14 cellular contexts compared by ENCODE assay signal in genomic region chr9:137252555-137253506, GRCh38. TPM values are rescaled to one million over a fixed set of nuclear protein-coding genes. Genes with fewer than 3 reads are reported as not detected.
A peak's percentile ranks its signal among the peaks of the same experiment; 100 is the strongest.
DNase-seq lines count a peak whose midpoint lies in the region; ATAC-seq and FAIRE-seq lines count a peak whose summit lies in the region.
"Had no signal": no experiment of that assay in that cellular context is flagged by ENCODE, and none has a peak within 500 bp of the region (broad histone marks: within the 10 kb centered on the region; RNA-seq: fewer than 3 reads in every experiment).

No MANE protein-coding gene starts in this region.

- 44 to 70% (median 62%) methylated on average over 28 to 35 of the region's 35 CpGs for WGBS in small intestine, 3 donors

- no peak for FAIRE-seq in small intestine (lab: Jason Lieb, UNC)

- H3K9me3 ChIP-seq in T-helper 17 cell (ENCODE audit: control insufficient read depth, low read length, poor library complexity, severe bottlenecking), result no peaks in the 10 kb centered on the region
- H3K9me3 ChIP-seq in small intestine (ENCODE audit: control insufficient read depth, low read depth), result no peaks in the 10 kb centered on the region

- no peak overlapping the region for H3K4me3 Mint-ChIP-seq in activated naive CD8-positive, alpha-beta T cell treated with anti-CD3 and anti-CD28 coated beads, Interleukin-2, amount 10 ng/mL, durations not matched to agents 7 days and 5 days
- H3K4me3 Mint-ChIP-seq in activated naive CD8-positive, alpha-beta T cell treated with anti-CD3 and anti-CD28 coated beads, Interleukin-2, amount 50 U/mL, for 24 hours, result no peak overlapping the region
- peak overlapping the region; percentile 12 for H3K4me3 Mint-ChIP-seq in T-helper 17 cell
- H3K4me3 Mint-ChIP-seq: stimulated activated naive CD8-positive, alpha-beta T cell treated with anti-CD3 and anti-CD28 coated beads, Interleukin-15, Interleukin-2, amounts not matched to agents 100 ng/mL and 50 ng/mL, for 24 hours had no signal

- no peaks in the 10 kb centered on the region for H3K36me3 ChIP-seq in small intestine (ENCODE audit: control insufficient read depth in 2 of 2, insufficient read depth in 2 of 2, low read length in 2 of 2)

- H3K4me1 ChIP-seq in small intestine (ENCODE audit: control insufficient read depth in 2 of 2, insufficient read depth in 1 of 2, low read depth in 1 of 2, low read length in 1 of 2), result peaks cover 8% of the 10 kb centered on the region in 2 donors

- H3K4me1 Mint-ChIP-seq in activated naive CD8-positive, alpha-beta T cell treated with anti-CD3 and anti-CD28 coated beads, Interleukin-2, amount 10 ng/mL, durations not matched to agents 7 days and 5 days, result peaks cover 5% of the 10 kb centered on the region
- peaks cover 13% of the 10 kb centered on the region for H3K4me1 Mint-ChIP-seq in activated naive CD8-positive, alpha-beta T cell treated with anti-CD3 and anti-CD28 coated beads, Interleukin-2, amount 50 U/mL, for 24 hours
- peaks cover 10% of the 10 kb centered on the region for H3K4me1 Mint-ChIP-seq in T-helper 17 cell

- no peak for ATAC-seq in activated naive CD8-positive, alpha-beta T cell treated with anti-CD3 and anti-CD28 coated beads, Interleukin-2, amount 10 ng/mL, durations not matched to agents 7 days and 5 days (ENCODE audit: low read depth)
- no peak for ATAC-seq in activated naive CD8-positive, alpha-beta T cell treated with anti-CD3 and anti-CD28 coated beads, Interleukin-2, amount 50 U/mL, for 24 hours
- no peak for ATAC-seq in T-helper 17 cell
- ATAC-seq in GM18909 (IDR thresholded peaks at IDR 0.05; ENCODE audit: poor library complexity, unreplicated experiment), result no peak

- POLR2A ChIA-PET in activated naive CD8-positive, alpha-beta T cell treated with anti-CD3 and anti-CD28 coated beads, Interleukin-2, amount 10 ng/mL, durations not matched to agents 7 days and 5 days (lab: Charles Lee), result interaction anchor here (2.0 to 7.2 kb wide), 2 partner anchors 10 to 29 kb away, joined by 9 to 171 read pairs; partner anchors contain the start of genes CYSRT1, RNF208 and TUBB4B

- DNase-seq in activated naive CD8-positive, alpha-beta T cell treated with anti-CD3 and anti-CD28 coated beads, Interleukin-2, amount 10 ng/mL, durations not matched to agents 7 days and 5 days, result peak; percentile 32
- DNase-seq in activated naive CD8-positive, alpha-beta T cell treated with anti-CD3 and anti-CD28 coated beads, Interleukin-2, amount 50 U/mL, for 24 hours, result no peak
- DNase-seq in T-helper 17 cell (no peak), small intestine (peak; percentile 60), caudate nucleus (lab: John Stamatoyannopoulos, UW) (no peak)
- DNase-seq: activated CD4-positive, alpha-beta memory T cell treated with anti-CD3 and anti-CD28 coated beads for 36 hours; AML-193; GDM1; KBM-7; kidney glomerular epithelial cell; RPMI8226; T1000 had no signal

- H3K27ac Mint-ChIP-seq in activated naive CD8-positive, alpha-beta T cell treated with anti-CD3 and anti-CD28 coated beads, Interleukin-2, amount 10 ng/mL, durations not matched to agents 7 days and 5 days, result no peak overlapping the region
- no peak overlapping the region for H3K27ac Mint-ChIP-seq in activated naive CD8-positive, alpha-beta T cell treated with anti-CD3 and anti-CD28 coated beads, Interleukin-2, amount 50 U/mL, for 24 hours
- no peak overlapping the region for H3K27ac Mint-ChIP-seq in T-helper 17 cell
- H3K27ac Mint-ChIP-seq: activated CD4-positive, alpha-beta memory T cell treated with anti-CD3 and anti-CD28 coated beads for 36 hours; stimulated activated naive CD8-positive, alpha-beta T cell treated with anti-CD3 and anti-CD28 coated beads, Interleukin-15, Interleukin-2, amounts not matched to agents 100 ng/mL and 50 ng/mL, for 24 hours had no signal

- H3K27me3 ChIP-seq in small intestine (ENCODE audit: control insufficient read depth in 2 of 2, insufficient read depth in 2 of 2, low read length in 2 of 2), result no peaks in the 10 kb centered on the region

- no peaks in the 10 kb centered on the region for H3K36me3 Mint-ChIP-seq in activated naive CD8-positive, alpha-beta T cell treated with anti-CD3 and anti-CD28 coated beads, Interleukin-2, amount 10 ng/mL, durations not matched to agents 7 days and 5 days
- peaks cover 7% of the 10 kb centered on the region for H3K36me3 Mint-ChIP-seq in activated naive CD8-positive, alpha-beta T cell treated with anti-CD3 and anti-CD28 coated beads, Interleukin-2, amount 50 U/mL, for 24 hours (ENCODE audit: low read depth)
- H3K36me3 Mint-ChIP-seq in T-helper 17 cell (ENCODE audit: low read depth), result no peaks in the 10 kb centered on the region

- no peaks in the 10 kb centered on the region for H3K9me3 Mint-ChIP-seq in activated naive CD8-positive, alpha-beta T cell treated with anti-CD3 and anti-CD28 coated beads, Interleukin-2, amount 10 ng/mL, durations not matched to agents 7 days and 5 days
- H3K9me3 Mint-ChIP-seq in activated naive CD8-positive, alpha-beta T cell treated with anti-CD3 and anti-CD28 coated beads, Interleukin-2, amount 50 U/mL, for 24 hours, result no peaks in the 10 kb centered on the region
- H3K9me3 Mint-ChIP-seq: activated CD4-positive, alpha-beta memory T cell treated with anti-CD3 and anti-CD28 coated beads for 36 hours; stimulated activated naive CD8-positive, alpha-beta T cell treated with anti-CD3 and anti-CD28 coated beads, Interleukin-15, Interleukin-2, amounts not matched to agents 100 ng/mL and 50 ng/mL, for 24 hours had no signal

- no peaks in the 10 kb centered on the region for H3K27me3 Mint-ChIP-seq in activated naive CD8-positive, alpha-beta T cell treated with anti-CD3 and anti-CD28 coated beads, Interleukin-2, amount 10 ng/mL, durations not matched to agents 7 days and 5 days
- H3K27me3 Mint-ChIP-seq in activated naive CD8-positive, alpha-beta T cell treated with anti-CD3 and anti-CD28 coated beads, Interleukin-2, amount 50 U/mL, for 24 hours, result peaks cover 2% of the 10 kb centered on the region
- no peaks in the 10 kb centered on the region for H3K27me3 Mint-ChIP-seq in T-helper 17 cell
- H3K27me3 Mint-ChIP-seq: activated CD4-positive, alpha-beta memory T cell treated with anti-CD3 and anti-CD28 coated beads for 36 hours; stimulated activated naive CD8-positive, alpha-beta T cell treated with anti-CD3 and anti-CD28 coated beads, Interleukin-15, Interleukin-2, amounts not matched to agents 100 ng/mL and 50 ng/mL, for 24 hours had no signal

- no peak overlapping the region for H3K4me3 ChIP-seq in small intestine (ENCODE audit: low read depth in 1 of 2, low read length in 2 of 2)

- no peak overlapping the region for H3K27ac ChIP-seq in small intestine (ENCODE audit: low read depth in 1 of 2, low read length in 1 of 2)
- H3K27ac ChIP-seq in caudate nucleus (ENCODE audit: low read depth, low read length), result no peak overlapping the region

RNA-seq across cellular contexts. Expression of gene STPG3, which starts 1.7 kb away (rescaled TPM):
- total RNA-seq in activated naive CD8-positive, alpha-beta T cell treated with anti-CD3 and anti-CD28 coated beads, Interleukin-2, amount 10 ng/mL, durations not matched to agents 7 days and 5 days, result not detected
- total RNA-seq in T-helper 17 cell, result under 1 TPM in 1 of 2 donors, not detected in 1; 0.62 TPM
- not detected for polyA plus RNA-seq in small intestine
- total RNA-seq: activated CD4-positive, alpha-beta memory T cell treated with anti-CD3 and anti-CD28 coated beads for 36 hours had no signal

RNA-seq across cellular contexts. Expression of gene NELFB, which starts 2.3 kb away (rescaled TPM):
- total RNA-seq in activated naive CD8-positive, alpha-beta T cell treated with anti-CD3 and anti-CD28 coated beads, Interleukin-2, amount 10 ng/mL, durations not matched to agents 7 days and 5 days, result 10 to 100 TPM; 58.7 to 63.1 TPM
- 10 to 100 TPM; 33.2 to 37.8 TPM for total RNA-seq in T-helper 17 cell
- 10 to 100 TPM; 34.7 to 62.5 (median 34.9) TPM for polyA plus RNA-seq in small intestine

RNA-seq across cellular contexts. Expression of gene TUBB4B, which starts 11.7 kb away (rescaled TPM):
- total RNA-seq in activated naive CD8-positive, alpha-beta T cell treated with anti-CD3 and anti-CD28 coated beads, Interleukin-2, amount 10 ng/mL, durations not matched to agents 7 days and 5 days, result 100 to 1,000 TPM; 241 to 249 TPM
- total RNA-seq in T-helper 17 cell, result 10 to 100 TPM; 81.0 to 90.5 TPM
- polyA plus RNA-seq in small intestine, result 100 to 1,000 TPM; 365 to 374 (median 369) TPM

RNA-seq across cellular contexts. Expression of gene SLC34A3, which starts 22.1 kb away (rescaled TPM):
- total RNA-seq in activated naive CD8-positive, alpha-beta T cell treated with anti-CD3 and anti-CD28 coated beads, Interleukin-2, amount 10 ng/mL, durations not matched to agents 7 days and 5 days, result not detected
- not detected for total RNA-seq in T-helper 17 cell
- under 1 TPM; 0.21 to 0.89 (median 0.81) TPM for polyA plus RNA-seq in small intestine
- total RNA-seq: activated CD4-positive, alpha-beta memory T cell treated with anti-CD3 and anti-CD28 coated beads for 36 hours had no signal

RNA-seq across cellular contexts. Expression of gene TOR4A, which starts 24.7 kb away (rescaled TPM):
- 1 to 10 TPM; 8.1 to 8.2 TPM for total RNA-seq in activated naive CD8-positive, alpha-beta T cell treated with anti-CD3 and anti-CD28 coated beads, Interleukin-2, amount 10 ng/mL, durations not matched to agents 7 days and 5 days
- 1 to 10 TPM; 2.1 to 4.0 TPM for total RNA-seq in T-helper 17 cell
- polyA plus RNA-seq in small intestine, result 10 to 100 TPM in 1 of 3 donors, 1 to 10 TPM in 2; 3.4 to 21.5 (median 9.7) TPM

Comparison
In these comparisons a context has a peak if more than half of its experiments do, and no peak if none do; other contexts are left out.
1. DNase-seq: peak in activated naive CD8-positive, alpha-beta T cell treated with anti-CD3 and anti-CD28 coated beads, Interleukin-2, amount 10 ng/mL, durations not matched to agents 7 days and 5 days (single experiment) and small intestine (single experiment); none in activated naive CD8-positive, alpha-beta T cell treated with anti-CD3 and anti-CD28 coated beads, Interleukin-2, amount 50 U/mL, for 24 hours (single experiment), T-helper 17 cell (0 of 3) and caudate nucleus (0 of 61).